Comparison of ENCODE assay signal across 8 cellular contexts in the genomic region with DNA sequence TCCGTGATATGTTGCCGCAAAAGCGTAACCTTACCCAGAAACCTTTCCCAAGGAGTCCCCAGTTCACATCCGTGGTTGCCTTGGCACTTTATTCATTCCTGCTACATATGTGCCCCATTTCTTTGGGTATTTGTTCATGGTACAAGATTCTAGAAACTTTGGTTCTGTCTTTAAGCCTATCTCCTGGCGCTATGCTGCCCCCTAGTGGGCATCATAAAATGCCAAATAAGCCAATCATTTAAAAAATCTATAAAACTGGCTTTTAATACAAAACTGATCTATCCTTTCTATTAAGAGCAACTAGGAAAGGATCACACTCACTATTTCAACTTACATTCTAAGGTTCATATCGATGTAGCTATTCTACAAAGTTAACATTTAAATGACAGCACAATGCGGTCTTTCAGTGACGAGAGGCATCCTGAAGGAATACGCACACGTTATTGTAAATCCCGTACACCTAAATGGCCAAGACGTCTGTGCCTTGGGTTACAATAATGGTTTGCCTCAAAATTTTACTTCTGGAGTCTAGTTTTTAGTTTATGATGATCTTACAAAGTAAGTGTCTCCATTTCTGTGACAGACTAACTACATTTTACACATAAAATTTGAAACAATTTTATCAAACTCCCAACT. TPM values are rescaled to one million over a fixed set of nuclear protein-coding genes. Genes with fewer than 3 reads are reported as not detected.
DNase-seq lines count a peak whose midpoint lies in the region; ATAC-seq and TF ChIP-seq lines count a peak whose summit lies in the region.

No MANE protein-coding gene starts in this region.

- no peak overlapping the region for H2AFZ ChIP-seq in smooth muscle cell (ENCODE audit: low read depth)

- 61% methylated on average over 12 of the region's 12 CpGs for WGBS in smooth muscle cell (ENCODE audit: low lambda C conversion rate)

- no peak overlapping the region for H3K27ac ChIP-seq in smooth muscle cell (ENCODE audit: low read depth)

- no peak overlapping the region for H3K9ac ChIP-seq in smooth muscle cell (ENCODE audit: low read depth)

- H4K20me1 ChIP-seq in smooth muscle cell (ENCODE audit: low read depth), result no peaks in the 10 kb centered on the region

- no peaks in the 10 kb centered on the region for H3F3A ChIP-seq in smooth muscle cell (ENCODE audit: low read depth)

- H3K4me1 ChIP-seq in BE2C (no peaks in the 10 kb centered on the region), smooth muscle cell (ENCODE audit: low read depth) (no peaks in the 10 kb centered on the region)

- no peak overlapping the region for H3K4me2 ChIP-seq in smooth muscle cell

- no peaks in the 10 kb centered on the region for H3K27me3 ChIP-seq in BE2C
- no peaks in the 10 kb centered on the region for H3K27me3 ChIP-seq in smooth muscle cell (ENCODE audit: low read depth)

- peak; percentile 72 for DNase-seq in BE2C
- peak; percentile 63 for DNase-seq in GM20000 (ENCODE audit: low spot score)
- peak; percentile 13 for DNase-seq in OCI-M2 (lab: John Stamatoyannopoulos, UW; ENCODE audit: unreplicated experiment)
- DNase-seq in activated effector memory CD4-positive, alpha-beta T cell treated with anti-CD3 and anti-CD28 coated beads, Interleukin-2, amount 50 U/mL, for 16 hours, result peak; percentile 81
- DNase-seq in head of caudate nucleus, result peak; percentile 5 to 87 (median 64)
- no peak for DNase-seq in smooth muscle cell (lab: John Stamatoyannopoulos, UW; ENCODE audit: unreplicated experiment)

- H3K79me2 ChIP-seq in smooth muscle cell (ENCODE audit: low read depth), result no peaks in the 10 kb centered on the region

- H3K4me3 ChIP-seq in BE2C (ENCODE audit: low read depth, low read length) (no peak overlapping the region), smooth muscle cell (no peak overlapping the region)

- peak; percentile 88 for TF ChIP-seq CTCF in BE2C (IDR thresholded peaks at IDR 0.05; ENCODE audit: low read depth, low read length)
- TF ChIP-seq CTCF in GM20000 (IDR thresholded peaks at IDR 0.05; ENCODE audit: extremely low read depth, missing control alignments), result peak; percentile 51
- peak; percentile 92 for TF ChIP-seq CTCF in smooth muscle cell (IDR thresholded peaks at IDR 0.05; ENCODE audit: borderline replicate concordance, insufficient read depth, poor library complexity, severe bottlenecking)

- intact Hi-C loops in head of caudate nucleus (cut with DNase I), result loop anchor here (10.0 kb wide), 1 partner anchor 203 kb away; a partner anchor contains a TSS

- no peak for ATAC-seq in GM21786 (IDR thresholded peaks at IDR 0.05; ENCODE audit: unreplicated experiment)
- ATAC-seq in GM19395 (IDR thresholded peaks at IDR 0.05; ENCODE audit: unreplicated experiment), result no peak

- H3K36me3 ChIP-seq in BE2C, result no peaks in the 10 kb centered on the region
- no peaks in the 10 kb centered on the region for H3K36me3 ChIP-seq in smooth muscle cell (ENCODE audit: low read depth)

- H3K9me3 ChIP-seq in BE2C (no peaks in the 10 kb centered on the region), smooth muscle cell (replicated peaks; ENCODE audit: low read depth) (no peaks in the 10 kb centered on the region)

RNA-seq across cellular contexts. Expression of a gene that starts 16.2 kb away (rescaled TPM):
- 0.14 TPM for polyA plus RNA-seq in BE2C (2012; ENCODE audit: insufficient read depth, insufficient read length, low read depth)
- total RNA-seq in smooth muscle cell, result 0.04 and 0.36 TPM in 2 replicates
- not detected in 2 replicates for polyA plus RNA-seq in smooth muscle cell

RNA-seq across cellular contexts. Expression of a gene that starts 47.7 kb away (rescaled TPM):
- polyA plus RNA-seq in BE2C (2012; ENCODE audit: insufficient read depth, insufficient read length, low read depth), result 3.9 TPM
- 0.13 and 0.18 TPM in 2 replicates for total RNA-seq in smooth muscle cell
- polyA plus RNA-seq in smooth muscle cell, result not detected in 2 replicates
